1 cellular context compared by ENCODE assay signal in the genomic region with DNA sequence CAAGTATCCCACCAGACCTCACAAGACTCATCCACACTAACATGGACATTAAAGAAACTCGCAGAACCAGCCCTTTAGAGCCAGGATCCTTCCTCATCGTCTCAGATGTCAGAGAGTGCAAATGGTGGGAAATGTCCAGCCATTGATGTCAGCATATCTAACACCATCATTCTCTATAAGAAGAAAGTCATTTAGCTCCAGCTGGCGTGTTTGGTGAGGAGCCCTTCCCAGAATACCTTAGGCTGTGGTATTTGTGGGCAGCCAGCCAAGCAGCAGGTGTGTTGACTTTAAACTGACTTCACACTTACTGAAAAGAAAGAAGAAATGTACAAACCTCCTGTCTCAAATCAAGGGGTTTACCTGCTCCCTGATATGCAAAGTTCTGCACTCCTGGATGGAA.
TF ChIP-seq lines count a peak whose summit lies in the region.

No MANE protein-coding gene starts in this region.

TF ChIP-seq in WTC11, 78 proteins besides CTCF, POLR2A, EP300 and RAD21 (continued from another document):
- TF ChIP-seq FOXP1 (CRISPR knock-in tag; IDR thresholded peaks at IDR 0.05; ENCODE audit: borderline replicate concordance) (no peak), USF1 (CRISPR knock-in tag; IDR thresholded peaks at IDR 0.05) (no peak), ZBTB21 (CRISPR knock-in tag; IDR thresholded peaks at IDR 0.05; ENCODE audit: borderline replicate concordance) (no peak), EMX1 (CRISPR knock-in tag; IDR thresholded peaks at IDR 0.05) (no peak)
- TF ChIP-seq, protein P1, sequence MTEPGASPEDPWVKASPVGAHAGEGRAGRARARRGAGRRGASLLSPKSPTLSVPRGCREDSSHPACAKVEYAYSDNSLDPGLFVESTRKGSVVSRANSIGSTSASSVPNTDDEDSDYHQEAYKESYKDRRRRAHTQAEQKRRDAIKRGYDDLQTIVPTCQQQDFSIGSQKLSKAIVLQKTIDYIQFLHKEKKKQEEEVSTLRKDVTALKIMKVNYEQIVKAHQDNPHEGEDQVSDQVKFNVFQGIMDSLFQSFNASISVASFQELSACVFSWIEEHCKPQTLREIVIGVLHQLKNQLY (CRISPR knock-in tag; IDR thresholded peaks at IDR 0.05), result no peak
- TF ChIP-seq, protein P2, sequence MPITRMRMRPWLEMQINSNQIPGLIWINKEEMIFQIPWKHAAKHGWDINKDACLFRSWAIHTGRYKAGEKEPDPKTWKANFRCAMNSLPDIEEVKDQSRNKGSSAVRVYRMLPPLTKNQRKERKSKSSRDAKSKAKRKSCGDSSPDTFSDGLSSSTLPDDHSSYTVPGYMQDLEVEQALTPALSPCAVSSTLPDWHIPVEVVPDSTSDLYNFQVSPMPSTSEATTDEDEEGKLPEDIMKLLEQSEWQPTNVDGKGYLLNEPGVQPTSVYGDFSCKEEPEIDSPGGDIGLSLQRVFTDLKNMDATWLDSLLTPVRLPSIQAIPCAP (CRISPR knock-in tag; IDR thresholded peaks at IDR 0.05), result no peak
- TF ChIP-seq, protein P3, sequence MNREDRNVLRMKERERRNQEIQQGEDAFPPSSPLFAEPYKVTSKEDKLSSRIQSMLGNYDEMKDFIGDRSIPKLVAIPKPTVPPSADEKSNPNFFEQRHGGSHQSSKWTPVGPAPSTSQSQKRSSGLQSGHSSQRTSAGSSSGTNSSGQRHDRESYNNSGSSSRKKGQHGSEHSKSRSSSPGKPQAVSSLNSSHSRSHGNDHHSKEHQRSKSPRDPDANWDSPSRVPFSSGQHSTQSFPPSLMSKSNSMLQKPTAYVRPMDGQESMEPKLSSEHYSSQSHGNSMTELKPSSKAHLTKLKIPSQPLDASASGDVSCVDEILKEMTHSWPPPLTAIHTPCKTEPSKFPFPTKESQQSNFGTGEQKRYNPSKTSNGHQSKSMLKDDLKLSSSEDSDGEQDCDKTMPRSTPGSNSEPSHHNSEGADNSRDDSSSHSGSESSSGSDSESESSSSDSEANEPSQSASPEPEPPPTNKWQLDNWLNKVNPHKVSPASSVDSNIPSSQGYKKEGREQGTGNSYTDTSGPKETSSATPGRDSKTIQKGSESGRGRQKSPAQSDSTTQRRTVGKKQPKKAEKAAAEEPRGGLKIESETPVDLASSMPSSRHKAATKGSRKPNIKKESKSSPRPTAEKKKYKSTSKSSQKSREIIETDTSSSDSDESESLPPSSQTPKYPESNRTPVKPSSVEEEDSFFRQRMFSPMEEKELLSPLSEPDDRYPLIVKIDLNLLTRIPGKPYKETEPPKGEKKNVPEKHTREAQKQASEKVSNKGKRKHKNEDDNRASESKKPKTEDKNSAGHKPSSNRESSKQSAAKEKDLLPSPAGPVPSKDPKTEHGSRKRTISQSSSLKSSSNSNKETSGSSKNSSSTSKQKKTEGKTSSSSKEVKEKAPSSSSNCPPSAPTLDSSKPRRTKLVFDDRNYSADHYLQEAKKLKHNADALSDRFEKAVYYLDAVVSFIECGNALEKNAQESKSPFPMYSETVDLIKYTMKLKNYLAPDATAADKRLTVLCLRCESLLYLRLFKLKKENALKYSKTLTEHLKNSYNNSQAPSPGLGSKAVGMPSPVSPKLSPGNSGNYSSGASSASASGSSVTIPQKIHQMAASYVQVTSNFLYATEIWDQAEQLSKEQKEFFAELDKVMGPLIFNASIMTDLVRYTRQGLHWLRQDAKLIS (CRISPR knock-in tag; IDR thresholded peaks at IDR 0.05; ENCODE audit: borderline replicate concordance), result no peak
